15 cellular contexts compared by ENCODE assay signal in the genomic region with DNA sequence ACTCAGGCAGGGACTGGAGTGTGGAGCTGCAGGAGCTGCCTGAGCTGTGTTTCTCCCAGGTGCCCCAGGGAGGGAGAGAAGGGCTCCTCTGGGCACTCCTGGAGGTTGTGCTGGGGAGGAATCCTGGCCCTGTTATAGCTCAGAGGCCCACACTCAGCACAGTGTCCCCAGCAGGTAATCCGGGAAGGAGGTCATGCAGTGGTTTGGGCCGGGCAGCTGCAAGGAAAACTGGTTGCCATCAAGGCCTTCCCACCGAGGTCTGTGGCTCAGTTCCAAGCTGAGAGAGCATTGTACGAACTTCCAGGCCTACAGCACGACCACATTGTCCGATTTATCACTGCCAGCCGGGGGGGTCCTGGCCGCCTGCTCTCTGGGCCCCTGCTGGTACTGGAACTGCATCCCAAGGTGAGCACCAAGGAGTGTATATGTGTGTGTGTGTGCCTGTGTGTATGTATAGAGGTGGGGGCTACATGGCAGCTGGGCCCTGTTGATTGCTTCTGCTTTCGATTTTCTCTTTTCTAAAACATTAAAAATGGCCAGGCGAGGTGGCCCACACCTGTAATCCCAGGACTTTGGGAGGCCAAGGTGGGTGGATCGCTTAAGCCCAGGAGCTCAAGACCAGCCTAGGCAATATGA. TPM values are rescaled to one million over a fixed set of nuclear protein-coding genes. Genes with fewer than 3 reads are reported as not detected.
"Had no signal": no experiment of that assay in that cellular context is flagged by ENCODE, and none has a peak within 500 bp of the region (broad histone marks: within the 10 kb centered on the region; RNA-seq: fewer than 3 reads in every experiment).

No MANE protein-coding gene starts in this region.

- H3K4me3 ChIP-seq: esophagus squamous epithelium, left ventricle myocardium inferior, prostate gland, right lobe of liver had no signal

- H3K27me3 ChIP-seq: ascending aorta, esophagus squamous epithelium, foreskin keratinocyte, right lobe of liver had no signal

- H3K36me3 ChIP-seq: ascending aorta, esophagus squamous epithelium, left ventricle myocardium inferior, prostate gland, right lobe of liver had no signal

- H3K4me1 ChIP-seq: ascending aorta, prostate gland had no signal

- FAIRE-seq: keratinocyte had no signal

- H3K4me3 Mint-ChIP-seq: activated CD4-positive, alpha-beta memory T cell treated with anti-CD3 and anti-CD28 coated beads for 36 hours; activated naive CD8-positive, alpha-beta T cell treated with anti-CD3 and anti-CD28 coated beads, Interleukin-2, amount 10 ng/mL, durations not matched to agents 7 days and 5 days had no signal

- H3K27ac ChIP-seq: ascending aorta, esophagus squamous epithelium, foreskin keratinocyte, left ventricle myocardium inferior, prostate gland had no signal

- H3K9me3 Mint-ChIP-seq: activated CD4-positive, alpha-beta memory T cell treated with anti-CD3 and anti-CD28 coated beads for 36 hours; activated naive CD8-positive, alpha-beta T cell treated with anti-CD3 and anti-CD28 coated beads, Interleukin-2, amount 10 ng/mL, durations not matched to agents 7 days and 5 days had no signal

- H3K27me3 Mint-ChIP-seq: activated CD4-positive, alpha-beta memory T cell treated with anti-CD3 and anti-CD28 coated beads for 36 hours; activated naive CD8-positive, alpha-beta T cell treated with anti-CD3 and anti-CD28 coated beads, Interleukin-2, amount 10 ng/mL, durations not matched to agents 7 days and 5 days had no signal

- H3K27ac Mint-ChIP-seq: activated CD4-positive, alpha-beta memory T cell treated with anti-CD3 and anti-CD28 coated beads for 36 hours; activated naive CD8-positive, alpha-beta T cell treated with anti-CD3 and anti-CD28 coated beads, Interleukin-2, amount 10 ng/mL, durations not matched to agents 7 days and 5 days had no signal

- H3K9me3 ChIP-seq: ascending aorta, esophagus squamous epithelium, left ventricle myocardium inferior, prostate gland, right lobe of liver had no signal

- ATAC-seq: foreskin keratinocyte had no signal

- DNase-seq: activated CD4-positive, alpha-beta memory T cell treated with anti-CD3 and anti-CD28 coated beads for 36 hours; activated CD4-positive, alpha-beta T cell treated with anti-CD3 and anti-CD28 coated beads for 1 hour; activated naive CD8-positive, alpha-beta T cell treated with anti-CD3 and anti-CD28 coated beads, Interleukin-2, amount 10 ng/mL, durations not matched to agents 7 days and 5 days; esophagus squamous epithelium; foreskin keratinocyte; head of caudate nucleus; left ventricle myocardium inferior; stimulated activated CD4-positive, alpha-beta T cell treated with anti-CD3 and anti-CD28 coated beads, Interleukin-2, amount 100 ng/mL, for 24 hours; stimulated activated naive CD4-positive, alpha-beta T cell; T-helper 9 cell had no signal

- H3K36me3 Mint-ChIP-seq: activated CD4-positive, alpha-beta memory T cell treated with anti-CD3 and anti-CD28 coated beads for 36 hours; activated naive CD8-positive, alpha-beta T cell treated with anti-CD3 and anti-CD28 coated beads, Interleukin-2, amount 10 ng/mL, durations not matched to agents 7 days and 5 days had no signal

RNA-seq across cellular contexts. Expression of a gene that starts 2.0 kb away (rescaled TPM):
- total RNA-seq: activated CD4-positive, alpha-beta memory T cell treated with anti-CD3 and anti-CD28 coated beads for 36 hours; activated naive CD8-positive, alpha-beta T cell treated with anti-CD3 and anti-CD28 coated beads, Interleukin-2, amount 10 ng/mL, durations not matched to agents 7 days and 5 days; ascending aorta; foreskin keratinocyte; urinary bladder had no signal
- polyA plus RNA-seq: foreskin keratinocyte had no signal
